Comparison of ENCODE assay signal across 1 cellular context in the genomic region with DNA sequence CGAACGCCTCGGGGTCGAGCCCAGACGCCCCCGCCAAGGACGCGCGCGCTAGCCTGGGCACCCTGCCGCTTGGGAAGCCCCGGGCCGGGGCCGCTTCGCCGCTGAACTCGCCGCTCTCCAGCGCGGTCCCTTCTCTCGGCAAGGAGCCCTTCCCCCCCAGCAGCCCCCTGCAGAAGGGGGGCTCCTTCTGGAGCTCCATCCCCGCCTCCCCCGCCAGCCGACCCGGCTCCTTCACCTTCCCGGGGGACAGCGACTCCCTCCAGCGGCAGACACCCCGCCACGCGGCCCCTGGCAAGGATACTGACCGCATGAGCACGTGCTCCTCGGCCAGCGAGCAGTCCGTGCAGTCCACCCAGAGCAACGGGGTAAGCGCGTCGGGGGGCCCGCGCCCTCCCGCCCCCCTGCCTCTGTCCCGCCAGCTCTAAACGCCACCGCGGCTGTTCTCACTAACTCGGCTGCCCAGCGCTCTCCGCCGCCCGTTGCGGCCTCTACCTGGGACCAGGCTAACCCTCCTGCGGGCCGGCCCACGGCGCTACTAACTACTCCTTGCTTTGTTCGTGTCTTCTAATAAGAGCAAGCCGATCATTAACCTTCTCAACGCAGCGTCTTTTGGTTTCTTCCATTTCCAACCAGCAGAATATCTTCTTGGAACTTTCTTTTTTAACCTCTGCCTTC.
TF ChIP-seq lines count a peak whose summit lies in the region.

No MANE protein-coding gene starts in this region.

TF ChIP-seq in GM12878, 131 proteins besides CTCF, POLR2A, EP300 and RAD21 (continued from another document):
- TF ChIP-seq, protein P1, sequence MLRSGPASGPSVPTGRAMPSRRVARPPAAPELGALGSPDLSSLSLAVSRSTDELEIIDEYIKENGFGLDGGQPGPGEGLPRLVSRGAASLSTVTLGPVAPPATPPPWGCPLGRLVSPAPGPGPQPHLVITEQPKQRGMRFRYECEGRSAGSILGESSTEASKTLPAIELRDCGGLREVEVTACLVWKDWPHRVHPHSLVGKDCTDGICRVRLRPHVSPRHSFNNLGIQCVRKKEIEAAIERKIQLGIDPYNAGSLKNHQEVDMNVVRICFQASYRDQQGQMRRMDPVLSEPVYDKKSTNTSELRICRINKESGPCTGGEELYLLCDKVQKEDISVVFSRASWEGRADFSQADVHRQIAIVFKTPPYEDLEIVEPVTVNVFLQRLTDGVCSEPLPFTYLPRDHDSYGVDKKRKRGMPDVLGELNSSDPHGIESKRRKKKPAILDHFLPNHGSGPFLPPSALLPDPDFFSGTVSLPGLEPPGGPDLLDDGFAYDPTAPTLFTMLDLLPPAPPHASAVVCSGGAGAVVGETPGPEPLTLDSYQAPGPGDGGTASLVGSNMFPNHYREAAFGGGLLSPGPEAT (IDR thresholded peaks at IDR 0.05; ENCODE audit: low read depth), result no peak
- no peak for TF ChIP-seq JUND (IDR thresholded peaks at IDR 0.05; ENCODE audit: low read depth, low read length)
- TF ChIP-seq RB1 (IDR thresholded peaks at IDR 0.05; ENCODE audit: borderline replicate concordance), result no peak
- TF ChIP-seq, protein P2, sequence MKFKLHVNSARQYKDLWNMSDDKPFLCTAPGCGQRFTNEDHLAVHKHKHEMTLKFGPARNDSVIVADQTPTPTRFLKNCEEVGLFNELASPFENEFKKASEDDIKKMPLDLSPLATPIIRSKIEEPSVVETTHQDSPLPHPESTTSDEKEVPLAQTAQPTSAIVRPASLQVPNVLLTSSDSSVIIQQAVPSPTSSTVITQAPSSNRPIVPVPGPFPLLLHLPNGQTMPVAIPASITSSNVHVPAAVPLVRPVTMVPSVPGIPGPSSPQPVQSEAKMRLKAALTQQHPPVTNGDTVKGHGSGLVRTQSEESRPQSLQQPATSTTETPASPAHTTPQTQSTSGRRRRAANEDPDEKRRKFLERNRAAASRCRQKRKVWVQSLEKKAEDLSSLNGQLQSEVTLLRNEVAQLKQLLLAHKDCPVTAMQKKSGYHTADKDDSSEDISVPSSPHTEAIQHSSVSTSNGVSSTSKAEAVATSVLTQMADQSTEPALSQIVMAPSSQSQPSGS (IDR thresholded peaks at IDR 0.05; ENCODE audit: low read length), result no peak
- no peak for TF ChIP-seq DPF2 (IDR thresholded peaks at IDR 0.05)
